In genomic region chr3:31434819-31435218, GRCh38 we compare ENCODE assay signal across 7 cellular contexts.
"Had no signal": no experiment of that assay in that cellular context is flagged by ENCODE, and none has a peak within 500 bp of the region (broad histone marks: within the 10 kb centered on the region; RNA-seq: fewer than 3 reads in every experiment).

No MANE protein-coding gene starts in this region.

- FAIRE-seq: G401.6, GM12878, GM12892, GM18507, GM19239 had no signal

- ATAC-seq: GM12878 had no signal

- H3K4me3 ChIP-seq: GM12878 had no signal

- DNase-seq: GDM1, GF-D8 had no signal
